In genomic region chr7:106239406-106239805, GRCh38 we compare ENCODE assay signal across 24 cellular contexts. TPM values are rescaled to one million over a fixed set of nuclear protein-coding genes. Genes with fewer than 3 reads are reported as not detected.
A peak's percentile ranks its signal among the peaks of the same experiment; 100 is the strongest.
DNase-seq lines count a peak whose midpoint lies in the region; ATAC-seq and TF ChIP-seq lines count a peak whose summit lies in the region.
"Had no signal": no experiment of that assay in that cellular context is flagged by ENCODE, and none has a peak within 500 bp of the region (broad histone marks: within the 10 kb centered on the region; RNA-seq: fewer than 3 reads in every experiment).

No MANE protein-coding gene starts in this region.

- ATAC-seq in heart left ventricle (peak in 3 of 4 donors; percentile 38 to 71 (median 62)), left ventricle myocardium superior (peak; percentile 78), GM23338 (no peak)
- ATAC-seq: activated CD4-positive, CD25-positive, alpha-beta regulatory T cell treated with anti-CD3 and anti-CD28 coated beads, Interleukin-2, amount 50 U/mL, for 24 hours had no signal

- peaks cover 5% of the 10 kb centered on the region for H3K27me3 Mint-ChIP-seq in GM23338 (ENCODE audit: insufficient read depth, low read depth, poor library complexity)

- peaks cover 0 to 11% (median 0%) of the 10 kb centered on the region in 12 donors for H3K4me1 ChIP-seq in heart left ventricle
- peaks cover 0 to 5% of the 10 kb centered on the region in 2 experiments; a peak in 2 of 4 replicates for H3K4me1 ChIP-seq in SK-N-SH (ENCODE audit: control insufficient read depth in 1 of 2, insufficient read depth in 2 of 2, low read depth in 1 of 2, low read length in 1 of 2)
- H3K4me1 ChIP-seq in colonic mucosa, result no peaks in the 10 kb centered on the region
- no peaks in the 10 kb centered on the region for H3K4me1 ChIP-seq in GM23338 (ENCODE audit: insufficient read depth)
- H3K4me1 ChIP-seq: adrenal gland, BLaER1, Caco-2, Peyer's patch had no signal

- no peaks in the 10 kb centered on the region for H3K27me3 ChIP-seq in heart left ventricle
- H3K27me3 ChIP-seq in SK-N-SH (ENCODE audit: insufficient read depth), result no peaks in the 10 kb centered on the region
- H3K27me3 ChIP-seq in colonic mucosa, result no peaks in the 10 kb centered on the region
- H3K27me3 ChIP-seq in GM23338 (ENCODE audit: insufficient read depth), result no peaks in the 10 kb centered on the region
- H3K27me3 ChIP-seq: adrenal gland, BLaER1, hepatocyte, Peyer's patch, transverse colon had no signal

- H3K9me3 ChIP-seq in heart left ventricle, result no peaks in the 10 kb centered on the region
- no peaks in the 10 kb centered on the region for H3K9me3 ChIP-seq in SK-N-SH
- no peaks in the 10 kb centered on the region for H3K9me3 ChIP-seq in colonic mucosa
- H3K9me3 ChIP-seq: adrenal gland, BLaER1, Caco-2, Peyer's patch, transverse colon had no signal

- H3K9ac ChIP-seq in SK-N-SH (no peak overlapping the region), colonic mucosa (ENCODE audit: low read depth in 2 of 2, low read length in 2 of 2) (no peak overlapping the region)
- H3K9ac ChIP-seq: BLaER1 had no signal

- no peak for TF ChIP-seq EP300 in SK-N-SH (IDR thresholded peaks at IDR 0.05; ENCODE audit: borderline replicate concordance in 1 of 2, low read depth in 1 of 2, low read length in 1 of 2)

- H3K36me3 Mint-ChIP-seq in GM23338 (ENCODE audit: low read depth), result no peaks in the 10 kb centered on the region

- intact Hi-C loops in heart left ventricle (cut with DNase I), result loop anchor here in 1 of 10 donors (1.0 kb wide), 1 partner anchor 22 kb away; no protein-coding TSS in a partner anchor
- intact Hi-C loops in cardiac septum (cut with DNase I), result no loop called here
- intact Hi-C loops in left ventricle myocardium superior (cut with micrococcal nuclease), result no loop called here
- intact Hi-C loops in colonic mucosa (cut with DNase I), result no loop called here

- TF ChIP-seq POLR2A in heart left ventricle (IDR thresholded peaks at IDR 0.05), result no peak

- H3K27ac Mint-ChIP-seq in GM23338, result no peak overlapping the region

- WGBS in heart left ventricle, 4 donors, result 51 to 65% (median 55%) methylated on average over 3 of the region's 3 CpGs
- WGBS in SK-N-SH (ENCODE audit: low lambda C conversion rate), result 85% methylated on average over 3 of the region's 3 CpGs

- H3K79me2 ChIP-seq in SK-N-SH (ENCODE audit: insufficient read depth) (no peaks in the 10 kb centered on the region), GM23338 (replicated peaks; ENCODE audit: insufficient read depth) (no peaks in the 10 kb centered on the region)
- H3K79me2 ChIP-seq: hepatocyte had no signal

- no peak overlapping the region for H3K4me3 ChIP-seq in heart left ventricle
- H3K4me3 ChIP-seq in SK-N-SH (ENCODE audit: low read depth in 2 of 2, low read length in 1 of 2), result no peak overlapping the region
- H3K4me3 ChIP-seq in colonic mucosa, result no peak overlapping the region
- no peak overlapping the region for H3K4me3 ChIP-seq in GM23338
- H3K4me3 ChIP-seq: adrenal gland, BLaER1, hepatocyte, Peyer's patch, transverse colon had no signal

- no peaks in the 10 kb centered on the region for H4K20me1 ChIP-seq in SK-N-SH (ENCODE audit: insufficient read depth)
- H4K20me1 ChIP-seq in GM23338 (replicated peaks; ENCODE audit: insufficient read depth), result no peaks in the 10 kb centered on the region
- H4K20me1 ChIP-seq: BLaER1 had no signal

- H3K4me3 Mint-ChIP-seq in GM23338, result no peak overlapping the region

- H3F3A ChIP-seq in SK-N-SH (replicated peaks; ENCODE audit: insufficient read depth) (no peaks in the 10 kb centered on the region), GM23338 (replicated peaks; ENCODE audit: low read depth) (no peaks in the 10 kb centered on the region)

- no peak overlapping the region for H3K4me2 ChIP-seq in SK-N-SH
- no peak overlapping the region for H3K4me2 ChIP-seq in GM23338
- H3K4me2 ChIP-seq: BLaER1, hepatocyte had no signal

- H3K9me3 Mint-ChIP-seq in GM23338, result peaks cover 3% of the 10 kb centered on the region; the same call in 2 of the 3 replicates

- H2AFZ ChIP-seq in SK-N-SH (ENCODE audit: low read depth) (no peak overlapping the region), GM23338 (no peak overlapping the region)
- H2AFZ ChIP-seq: hepatocyte had no signal

- DNase-seq in heart left ventricle (peak in 1 of 5 donors; percentile 36), cardiac septum (ENCODE audit: low spot score) (no peak), astrocyte of the hippocampus (ENCODE audit: low read depth, low spot score) (peak; percentile 20), left ventricle myocardium superior (peak; percentile 36), SK-N-SH (no peak), colonic mucosa (no peak), GM23338 (ENCODE audit: low spot score) (no peak), NCI-H526 (lab: John Stamatoyannopoulos, UW) (no peak)
- DNase-seq: activated gamma-delta T cell treated with Interleukin-2 at 50 U/mL for 16 hours; activated T-cell treated with anti-CD3 and anti-CD28 coated beads, Interleukin-2, amount 50 U/mL, for 1 hour; adrenal gland; Caco-2; DMS79 treated with DMSO at 0.1 percent for 48 hours; GOT3; Kasumi-1; NCI-H1105; NCI-H446; Peyer's patch; stimulated activated CD4-positive, alpha-beta T cell treated with anti-CD3 and anti-CD28 coated beads, Interleukin-12 subunit alpha, Interleukin-12 subunit beta, amount 100 ng/mL, for 4 hours; T1000; transverse colon had no signal

- peak overlapping the region in 8 of 12 donors; percentile 4 to 68 (median 20) for H3K27ac ChIP-seq in heart left ventricle
- no peak overlapping the region for H3K27ac ChIP-seq in SK-N-SH (ENCODE audit: low read depth in 2 of 2, low read length in 1 of 2)
- H3K27ac ChIP-seq in colonic mucosa, result no peak overlapping the region
- H3K27ac ChIP-seq in GM23338 (ENCODE audit: low read depth), result no peak overlapping the region
- H3K27ac ChIP-seq: adrenal gland, BLaER1, hepatocyte, Peyer's patch had no signal

- H3K36me3 ChIP-seq in heart left ventricle (no peaks in the 10 kb centered on the region), SK-N-SH (replicated peaks in 1 of 2; ENCODE audit: control insufficient read depth in 1 of 2, insufficient read depth in 2 of 2, low read length in 1 of 2) (no peaks in the 10 kb centered on the region), colonic mucosa (no peaks in the 10 kb centered on the region), GM23338 (ENCODE audit: insufficient read depth) (no peaks in the 10 kb centered on the region)
- H3K36me3 ChIP-seq: adrenal gland, BLaER1, Peyer's patch, transverse colon had no signal

- TF ChIP-seq RAD21 in SK-N-SH (IDR thresholded peaks at IDR 0.05; ENCODE audit: low read length), result no peak

- CTCF ChIA-PET in SK-N-SH (lab: Yijun Ruan, JAX), result interaction anchor here (1.6 kb wide), 1 partner anchor 20 kb away, joined by 3 read pairs; no protein-coding TSS in a partner anchor

- H3K4me1 Mint-ChIP-seq in GM23338, result no peaks in the 10 kb centered on the region

- POLR2A ChIA-PET in SK-N-SH (lab: Yijun Ruan, JAX), result no interaction called here

- H3K9me2 ChIP-seq in SK-N-SH, result no peaks in the 10 kb centered on the region
- H3K9me2 ChIP-seq in GM23338 (ENCODE audit: insufficient read depth), result no peaks in the 10 kb centered on the region

- no peak for TF ChIP-seq CTCF in heart left ventricle (IDR thresholded peaks at IDR 0.05)
- no peak for TF ChIP-seq CTCF in SK-N-SH (IDR thresholded peaks at IDR 0.05)
- no peak for TF ChIP-seq CTCF in colonic mucosa (IDR thresholded peaks at IDR 0.05)
- no peak for TF ChIP-seq CTCF in GM23338 (conservative IDR thresholded peaks at IDR 0.05; ENCODE audit: low read depth in 2 of 2)

TF ChIP-seq in SK-N-SH, 30 proteins besides CTCF, POLR2A, EP300 and RAD21:
- TF ChIP-seq FOXM1 (IDR thresholded peaks at IDR 0.05; ENCODE audit: low read depth) (no peak), CHD2 (IDR thresholded peaks at IDR 0.05; ENCODE audit: low read length, partially characterized antibody) (no peak), USF2 (IDR thresholded peaks at IDR 0.05; ENCODE audit: borderline replicate concordance, low read depth, low read length) (no peak), GABPA (IDR thresholded peaks at IDR 0.05; ENCODE audit: low read depth) (no peak), FOXJ3 (CRISPR knock-in tag; IDR thresholded peaks at IDR 0.05) (no peak)

TF ChIP-seq in GM23338, 12 proteins besides CTCF, POLR2A, EP300 and RAD21:
- TF ChIP-seq JUNB (IDR thresholded peaks at IDR 0.05; ENCODE audit: unreplicated experiment) (no peak), POLR2AphosphoS5 (IDR thresholded peaks at IDR 0.05; ENCODE audit: low read depth) (no peak), NANOG (IDR thresholded peaks at IDR 0.05; ENCODE audit: borderline replicate concordance) (no peak), REST (IDR thresholded peaks at IDR 0.05; ENCODE audit: unreplicated experiment) (no peak)

RNA-seq across cellular contexts. Expression of gene NAMPT, which starts 45.4 kb away (rescaled TPM):
- 100 to 1,000 TPM in 7 of 9 donors, 10 to 100 TPM in 2; 66.5 to 573 (median 131) TPM for total RNA-seq in heart left ventricle
- 100 to 1,000 TPM in 1 of 2 donors, 10 to 100 TPM in 1; 34.4 to 234 TPM for polyA plus RNA-seq in heart left ventricle
- total RNA-seq in cardiac septum, result 121 TPM
- total RNA-seq in left ventricle myocardium superior, result 198 TPM
- 20.1 and 25.5 TPM in 2 replicates for polyA plus RNA-seq in SK-N-SH (2012; rRNA removed)
- polyA plus RNA-seq in SK-N-SH (2012; cell fraction: cytosol; rRNA removed), result 33.9 and 38.2 TPM in 2 replicates
- polyA plus RNA-seq in SK-N-SH (2012; cell fraction: nucleus; rRNA removed), result 12.6 and 34.2 TPM in 2 replicates
- total RNA-seq in colonic mucosa, result 100 to 1,000 TPM in 1 of 2 donors, 10 to 100 TPM in 1; 88.6 to 273 TPM
- 73.9 and 98.1 TPM in 2 replicates for total RNA-seq in GM23338 (2014; rRNA removed; shearing (Covaris generic))
- 34.3 and 37.9 TPM in 2 replicates for polyA plus RNA-seq in GM23338 (2016; fragmentation: Nextera tagmentation; extraction: Ambion mirVana)

Comparison
In these comparisons a context has a peak if more than half of its experiments do, and no peak if none do; other contexts are left out.
1. DNase-seq: peak in astrocyte of the hippocampus (single experiment) and left ventricle myocardium superior (single experiment); none in cardiac septum (single experiment), SK-N-SH (single experiment), colonic mucosa (single experiment), GM23338 (single experiment) and NCI-H526 (0 of 2).
2. H3K27ac ChIP-seq: peak in heart left ventricle (8 of 12); none in SK-N-SH (0 of 2), colonic mucosa (single experiment) and GM23338 (single experiment).